In genomic region chr19:32824136-32824835, GRCh38 we compare ENCODE assay signal across 1 cellular context.
TF ChIP-seq lines count a peak whose summit lies in the region.

No MANE protein-coding gene starts in this region.

TF ChIP-seq in H1, 55 proteins besides CTCF, POLR2A, EP300 and RAD21:
- TF ChIP-seq POLR2AphosphoS5 (IDR thresholded peaks at IDR 0.05; ENCODE audit: low read depth, low read length) (no peak), SIRT6 (IDR thresholded peaks at IDR 0.05; ENCODE audit: low read length) (no peak), GTF2F1 (IDR thresholded peaks at IDR 0.05; ENCODE audit: borderline replicate concordance, low read depth, low read length) (no peak), ZNF274 (IDR thresholded peaks at IDR 0.05; ENCODE audit: borderline replicate concordance, extremely low read depth, low read length) (no peak), CBX5 (IDR thresholded peaks at IDR 0.05; ENCODE audit: low read depth, low read length) (no peak), MAX (IDR thresholded peaks at IDR 0.05) (no peak), SP4 (IDR thresholded peaks at IDR 0.05; ENCODE audit: low read length) (no peak), ATF3 (IDR thresholded peaks at IDR 0.05; ENCODE audit: insufficient read depth, low read depth, low read length) (no peak), YY1 (IDR thresholded peaks at IDR 0.05; ENCODE audit: low read depth, low read length) (no peak), KDM5A (IDR thresholded peaks at IDR 0.05; ENCODE audit: low read length) (no peak), TEAD4 (IDR thresholded peaks at IDR 0.05; ENCODE audit: low read depth, low read length) (no peak), RBBP5 (IDR thresholded peaks at IDR 0.05; ENCODE audit: borderline replicate concordance, low read depth, low read length) (no peak), EGR1 (IDR thresholded peaks at IDR 0.05; ENCODE audit: borderline replicate concordance, low read depth, low read length) (no peak), E2F6 (IDR thresholded peaks at IDR 0.05) (no peak), JUN (IDR thresholded peaks at IDR 0.05; ENCODE audit: low read depth, low read length) (no peak), CREB1 (IDR thresholded peaks at IDR 0.05) (no peak), USF2 (IDR thresholded peaks at IDR 0.05; ENCODE audit: low read length) (no peak), BACH1 (IDR thresholded peaks at IDR 0.05; ENCODE audit: low read length) (no peak), CHD7 (IDR thresholded peaks at IDR 0.05; ENCODE audit: insufficient replicate concordance, low read length) (no peak)
